1 cellular context compared by ENCODE assay signal in genomic region chr16:61544165-61544564, GRCh38.
TF ChIP-seq lines count a peak whose summit lies in the region.

No MANE protein-coding gene starts in this region.

TF ChIP-seq in GM23338, 12 proteins besides CTCF, POLR2A, EP300 and RAD21 (continued from another document):
- 0 out of 2 replicates have a peak, but pooled peaks have one; percentile 23 for TF ChIP-seq ZNF462 (CRISPR knock-in tag; IDR thresholded peaks at IDR 0.05)
